26 cellular contexts compared by ENCODE assay signal in genomic region chr1:54390655-54391054, GRCh38. TPM values are rescaled to one million over a fixed set of nuclear protein-coding genes. Genes with fewer than 3 reads are reported as not detected.
DNase-seq lines count a peak whose midpoint lies in the region; ATAC-seq, FAIRE-seq and TF ChIP-seq lines count a peak whose summit lies in the region.
"Had no signal": no experiment of that assay in that cellular context is flagged by ENCODE, and none has a peak within 500 bp of the region (broad histone marks: within the 10 kb centered on the region; RNA-seq: fewer than 3 reads in every experiment).

No MANE protein-coding gene starts in this region.

- no peak overlapping the region for H2AFZ ChIP-seq in K562 (ENCODE audit: low read depth, low read length)

- H3K4me2 ChIP-seq in K562 (ENCODE audit: insufficient read depth, low read length) = no peak overlapping the region

- ATAC-seq in K562 (no peak), heart right ventricle (peak in 6 of 8 donors; percentile 36 to 82 (median 64)), gastrocnemius medialis (peak; percentile 46 to 59)
- ATAC-seq in activated T-cell treated with anti-CD3 and anti-CD28 coated beads, Interleukin-2, amount 50 U/mL, for 4 hours = no peak
- ATAC-seq: activated CD8-positive, alpha-beta T cell treated with anti-CD3 and anti-CD28 coated beads for 36 hours; foreskin keratinocyte; HCT116; SK-N-SH treated with all-trans-retinoic acid at 6 μM for 48 hours had no signal

- H3K36me3 Mint-ChIP-seq in activated T-cell treated with anti-CD3 and anti-CD28 coated beads, Interleukin-2, amount 50 U/mL, for 4 hours (ENCODE audit: insufficient read depth) = peaks cover 15% of the 10 kb centered on the region

- H3K36me3 ChIP-seq in K562 (ENCODE audit: control insufficient read depth, insufficient read depth, low read length) (peaks cover 90% of the 10 kb centered on the region), heart right ventricle (peaks cover 0 to 68% (median 4%) of the 10 kb centered on the region in 9 donors), gastrocnemius medialis (no peaks in the 10 kb centered on the region)

- FAIRE-seq in K562 (lab: Jason Lieb, UNC) = no peak
- FAIRE-seq: kidney had no signal

- CTCF ChIA-PET in K562 (lab: Yijun Ruan, JAX; ENCODE audit: low intra/inter-chr PET ratio) = no interaction called here

- H3K4me3 ChIP-seq in K562 (no peak overlapping the region), heart right ventricle (no peak overlapping the region), gastrocnemius medialis (peak overlapping the region; percentile 42 to 49 (median 45))
- H3K4me3 ChIP-seq: lung, thoracic aorta had no signal

- 95% methylated on average over 23 of the region's 24 CpGs for WGBS in K562 (ENCODE audit: insufficient coverage, low coverage, missing lambda C conversion rate)
- WGBS in heart right ventricle, 2 donors = 81 to 88% methylated on average over 24 of the region's 24 CpGs

- no peak for TF ChIP-seq EP300 in K562 (IDR thresholded peaks at IDR 0.05; ENCODE audit: low read length)

- BruUV-seq in K562 (replicated peaks; lab: Mats Ljungman, UMichigan) = no TSS peak

- in situ Hi-C loops in G401 (cut with HindIII; ENCODE audit: low sequenced_read_pairs) (no loop called here), K562 (cut with MboI) (no loop called here), gastrocnemius medialis (cut with MboI; ENCODE audit: low sequenced_read_pairs in 4 of 4) (loop anchor here in 1 of 4 donors (10.0 kb wide), 1 partner anchor 116 kb away; no protein-coding TSS in a partner anchor)

- H3K27ac ChIP-seq in K562 (ENCODE audit: extremely low read depth, low read depth, low read length) (no peak overlapping the region), heart right ventricle (peak overlapping the region in 1 of 10 donors; percentile 32), gastrocnemius medialis (peak overlapping the region; percentile 79 to 89 (median 84))
- H3K27ac ChIP-seq: foreskin keratinocyte, RWPE1, thoracic aorta had no signal

- H3K9me1 ChIP-seq in K562 (ENCODE audit: control insufficient read depth, insufficient read depth, low read length) = no peaks in the 10 kb centered on the region

- H3K9ac ChIP-seq in K562 (ENCODE audit: insufficient read depth in 1 of 2, low read depth in 2 of 2, low read length in 2 of 2) = no peak overlapping the region

- no peaks in the 10 kb centered on the region for H3K9me3 Mint-ChIP-seq in activated T-cell treated with anti-CD3 and anti-CD28 coated beads, Interleukin-2, amount 50 U/mL, for 4 hours
- H3K9me3 Mint-ChIP-seq: activated CD8-positive, alpha-beta T cell treated with anti-CD3 and anti-CD28 coated beads for 36 hours; CD4-positive, CD25-positive, alpha-beta regulatory T cell had no signal

- H3K27me3 ChIP-seq in K562 (ENCODE audit: control insufficient read depth in 2 of 2, insufficient read depth in 2 of 2, low read length in 2 of 2) (no peaks in the 10 kb centered on the region), heart right ventricle (no peaks in the 10 kb centered on the region), gastrocnemius medialis (no peaks in the 10 kb centered on the region)
- H3K27me3 ChIP-seq: foreskin keratinocyte had no signal

- no peak overlapping the region for H3K4me3 Mint-ChIP-seq in activated T-cell treated with anti-CD3 and anti-CD28 coated beads, Interleukin-2, amount 50 U/mL, for 4 hours
- H3K4me3 Mint-ChIP-seq: activated CD8-positive, alpha-beta T cell treated with anti-CD3 and anti-CD28 coated beads for 36 hours; CD4-positive, CD25-positive, alpha-beta regulatory T cell had no signal

- intact Hi-C loops in K562 (cut with micrococcal nuclease) = no loop called here
- intact Hi-C loops in heart right ventricle (cut with DNase I) = loop anchor here in 1 of 10 donors (10.0 kb wide), 1 partner anchor 56 kb away; no protein-coding TSS in a partner anchor
- intact Hi-C loops in gastrocnemius medialis (cut with DNase I; ENCODE audit: low total_unique reads) = no loop called here

- peaks cover 81% of the 10 kb centered on the region for H3K79me2 ChIP-seq in K562 (ENCODE audit: control insufficient read depth, insufficient read depth, low read length)

- DNase-seq in G401 (ENCODE audit: low spot score) = peak; percentile 87
- DNase-seq in K562 (ENCODE audit: extremely low read depth in 1 of 4, low spot score in 3 of 4) = no peak
- peak in 1 of 2 donors; percentile 35 for DNase-seq in heart right ventricle
- DNase-seq in gastrocnemius medialis = peak in 1 of 2 donors; percentile 63
- DNase-seq in NK-92 (lab: John Stamatoyannopoulos, UW; ENCODE audit: unreplicated experiment) = no peak
- DNase-seq in activated T-cell treated with anti-CD3 and anti-CD28 coated beads, Interleukin-2, amount 50 U/mL, for 4 hours = no peak
- DNase-seq in HT-29 (ENCODE audit: low spot score) = no peak
- no peak for DNase-seq in T-helper 2 cell
- DNase-seq: activated CD4-positive, CD25-positive, alpha-beta regulatory T cell; activated CD8-positive, alpha-beta T cell treated with anti-CD3 and anti-CD28 coated beads for 36 hours; activated gamma-delta T cell; activated T-cell treated with anti-CD3 and anti-CD28 coated beads for 4 hours; CD4-positive, CD25-positive, alpha-beta regulatory T cell; foreskin keratinocyte; GF-D8; KG1; kidney; MV-4-11; NCI-H187; NCI-H526 treated with DMSO at 0.1 percent for 48 hours; T1000 had no signal

- no peak for TF ChIP-seq RAD21 in K562 (CRISPR knock-in tag; conservative IDR thresholded peaks at IDR 0.05 in 1 of 2, IDR thresholded peaks at IDR 0.05 in 1 of 2)

- H4K20me1 ChIP-seq in K562 (replicated peaks; ENCODE audit: control insufficient read depth, insufficient read depth, low read length) = peaks cover 22% of the 10 kb centered on the region

- H3K4me1 ChIP-seq in K562 (replicated peaks in 1 of 2; ENCODE audit: control insufficient read depth in 2 of 2, insufficient read depth in 2 of 2, low read length in 2 of 2) = peaks cover 4 to 6% of the 10 kb centered on the region in 2 experiments; a peak in 4 of 5 replicates
- H3K4me1 ChIP-seq in heart right ventricle = peaks cover 0 to 64% (median 20%) of the 10 kb centered on the region in 9 donors
- H3K4me1 ChIP-seq in gastrocnemius medialis = peaks cover 80 to 90% of the 10 kb centered on the region in 2 donors
- H3K4me1 ChIP-seq: foreskin keratinocyte had no signal

- no peak for TF ChIP-seq POLR2A in K562 (conservative IDR thresholded peaks at IDR 0.05)
- TF ChIP-seq POLR2A in gastrocnemius medialis (IDR thresholded peaks at IDR 0.05) = no peak

- H3K27me3 Mint-ChIP-seq in activated T-cell treated with anti-CD3 and anti-CD28 coated beads, Interleukin-2, amount 50 U/mL, for 4 hours (ENCODE audit: low read depth) = no peaks in the 10 kb centered on the region
- H3K27me3 Mint-ChIP-seq: activated CD8-positive, alpha-beta T cell treated with anti-CD3 and anti-CD28 coated beads for 36 hours; CD4-positive, CD25-positive, alpha-beta regulatory T cell had no signal

- POLR2A ChIA-PET in K562 (lab: Yijun Ruan, JAX) = interaction anchor here (0.7 to 2.9 kb wide), 3 partner anchors 13 to 398 kb away, joined by 3 to 14 read pairs (median 3); no protein-coding TSS in a partner anchor

- peaks cover 12% of the 10 kb centered on the region for H3K4me1 Mint-ChIP-seq in activated T-cell treated with anti-CD3 and anti-CD28 coated beads, Interleukin-2, amount 50 U/mL, for 4 hours (ENCODE audit: low read depth)

- H3K9me3 ChIP-seq in K562 (replicated peaks; ENCODE audit: control insufficient read depth, insufficient read depth, low read depth, low read length) (no peaks in the 10 kb centered on the region), heart right ventricle (no peaks in the 10 kb centered on the region), gastrocnemius medialis (no peaks in the 10 kb centered on the region)
- H3K9me3 ChIP-seq: thoracic aorta had no signal

- no peak for TF ChIP-seq CTCF in K562 (IDR thresholded peaks at IDR 0.05 in 2 of 3, conservative IDR thresholded peaks at IDR 0.05 in 1 of 3; ENCODE audit: insufficient read depth in 2 of 3, low read depth in 1 of 3, low read length in 3 of 3)
- peak in 1 of 9 donors; percentile 3 for TF ChIP-seq CTCF in heart right ventricle (IDR thresholded peaks at IDR 0.05)
- TF ChIP-seq CTCF in gastrocnemius medialis (IDR thresholded peaks at IDR 0.05 in 4 of 5, conservative IDR thresholded peaks at IDR 0.05 in 1 of 5) = no peak

RNA-seq across cellular contexts. Expression of gene SSBP3, which starts 15.5 kb away (rescaled TPM):
- total RNA-seq in G401 (2014; rRNA removed; shearing (Covaris generic)) = 64.0 and 71.2 TPM in 2 replicates
- 55.7 and 82.4 TPM in 2 replicates for total RNA-seq in K562 (2011; cell fraction: chromatin; rRNA removed; ENCODE audit: low replicate concordance)
- total RNA-seq in K562 (2011; cell fraction: nucleolus; rRNA removed) = 34.6 and 49.5 TPM in 2 replicates
- total RNA-seq in K562 (2011; cell fraction: nucleoplasm; rRNA removed) = 48.8 and 81.9 TPM in 2 replicates
- total RNA-seq in K562 (2014; rRNA removed) (23.8 and 36.9 TPM in 2 replicates), K562 (2014; rRNA removed; fragmentation: Illumina TruSeq; extraction: Trizol) (33.8 and 44.0 TPM in 2 replicates), K562 (2015; rRNA removed; fragmentation: Illumina TruSeq; extraction: Trizol) (39.8 and 45.1 TPM in 2 replicates), K562 (2021) (102 and 106 TPM in 2 replicates), heart right ventricle (10 to 100 TPM; 33.7 to 71.9 (median 52.8) TPM), gastrocnemius medialis (10 to 100 TPM in 3 of 4 donors, 1 to 10 TPM in 1; 3.6 to 21.0 (median 14.9) TPM)
- polyA plus RNA-seq in K562 (2011; rRNA removed) (17.6 and 43.9 TPM in 2 replicates), K562 (2014; fragmentation: Illumina TruSeq; extraction: Trizol) (107 and 108 TPM in 2 replicates), K562 (2014; fragmentation: Nextera tagmentation; extraction: Ambion mirVana) (1 to 10 TPM; 8.7 TPM), K562 (2014; rRNA removed) (51.4 and 68.8 TPM in 2 replicates), heart right ventricle (10 to 100 TPM; 17.6 to 58.8 TPM)
- 18.4 and 40.7 TPM in 2 replicates for polyA plus RNA-seq in K562 (2011; cell fraction: cytosol; rRNA removed)
- polyA plus RNA-seq in K562 (2011; cell fraction: nucleus; rRNA removed) = 39.0 and 40.4 TPM in 2 replicates
- 79.9 and 107 TPM in 2 replicates for polyA plus RNA-seq in K562 (2012)
- 13.2 and 17.4 TPM in 2 replicates for polyA minus RNA-seq in K562 (2011; rRNA and poly(A)+ RNA removed)
- polyA minus RNA-seq in K562 (2011; cell fraction: cytosol; rRNA and poly(A)+ RNA removed) = 21.6 and 33.8 TPM in 2 replicates
- polyA minus RNA-seq in K562 (2011; cell fraction: nucleus; rRNA and poly(A)+ RNA removed) = 9.7 and 14.1 TPM in 2 replicates
- 10 to 100 TPM; 36.2 to 39.1 (median 37.5) TPM for total RNA-seq in activated T-cell treated with anti-CD3 and anti-CD28 coated beads, Interleukin-2, amount 50 U/mL, for 4 hours
- total RNA-seq in HT-29 (2014; rRNA removed; shearing (Covaris generic)) = 15.5 and 18.2 TPM in 2 replicates

Comparison
In these comparisons a context has a peak if more than half of its experiments do, and no peak if none do; other contexts are left out.
1. ATAC-seq: peak in heart right ventricle (6 of 8) and gastrocnemius medialis (2 of 2); none in K562 (single experiment) and activated T-cell treated with anti-CD3 and anti-CD28 coated beads, Interleukin-2, amount 50 U/mL, for 4 hours (0 of 2).
2. H3K4me3 ChIP-seq: peak in gastrocnemius medialis (4 of 4); none in K562 (single experiment) and heart right ventricle (0 of 10).